6 cellular contexts compared by ENCODE assay signal in genomic region chr22:39040155-39040537, GRCh38. TPM values are rescaled to one million over a fixed set of nuclear protein-coding genes. Genes with fewer than 3 reads are reported as not detected.
DNase-seq lines count a peak whose midpoint lies in the region; ATAC-seq and TF ChIP-seq lines count a peak whose summit lies in the region.
"Not testable (repeated sequence)": the region's sequence is repeated elsewhere in the genome, so short reads cannot be mapped to it uniquely, and the experiment has no call there.

No MANE protein-coding gene starts in this region.

- H3K4me1 ChIP-seq in adrenal gland (replicated peaks in 1 of 2), result peaks cover 7 to 11% of the 10 kb centered on the region in 2 donors
- peaks cover 17% of the 10 kb centered on the region for H3K4me1 ChIP-seq in cardiac muscle cell (ENCODE audit: low read depth)
- peaks cover 13% of the 10 kb centered on the region for H3K4me1 ChIP-seq in neuron (ENCODE audit: insufficient read depth, low read length)
- peaks cover 7 to 15% (median 9%) of the 10 kb centered on the region in 4 donors for H3K4me1 ChIP-seq in transverse colon

- H3K27ac ChIP-seq in RWPE1, result peak overlapping the region; percentile 86
- peak overlapping the region in 4 of 5 donors; percentile 84 to 96 (median 87) for H3K27ac ChIP-seq in adrenal gland
- H3K27ac ChIP-seq in cardiac muscle cell, result peak overlapping the region; percentile 54
- H3K27ac ChIP-seq in transverse colon, result peak overlapping the region; percentile 85 to 97 (median 92)

- not testable (repeated sequence) for H3K36me3 ChIP-seq in adrenal gland (replicated peaks in 1 of 2); cardiac muscle cell; neuron (ENCODE audit: insufficient read depth, low read length); transverse colon

- not testable (repeated sequence) for TF ChIP-seq EP300 in transverse colon (IDR thresholded peaks at IDR 0.05; ENCODE audit: low read depth)

- CTCF ChIA-PET in RWPE1 (lab: Yijun Ruan, JAX), result not testable (repeated sequence)

- POLR2A ChIA-PET in RWPE1 (lab: Yijun Ruan, JAX; ENCODE audit: low non-redundant PET), result not testable (repeated sequence)

- peak; percentile 18 for ATAC-seq in GM18907 (IDR thresholded peaks at IDR 0.05; ENCODE audit: unreplicated experiment)

- in situ Hi-C loops in transverse colon (cut with MboI; ENCODE audit: low pct_ligation_motif_present in 1 of 4, low pct_unique_long_range_greater_than_20kb in 1 of 4, low sequenced_read_pairs in 3 of 4), result not testable (repeated sequence)

- intact Hi-C loops in adrenal gland (cut with DNase I); transverse colon (cut with DNase I; ENCODE audit: low total_unique reads): not testable (repeated sequence)

- TF ChIP-seq POLR2A in adrenal gland (IDR thresholded peaks at IDR 0.05); transverse colon (IDR thresholded peaks at IDR 0.05): not testable (repeated sequence)

- not testable (repeated sequence) for H3K9me3 ChIP-seq in adrenal gland (replicated peaks in 1 of 3); cardiac muscle cell (ENCODE audit: low read depth); neuron (ENCODE audit: low read length); transverse colon

- H3K4me3 ChIP-seq in adrenal gland (peak overlapping the region in 1 of 4 donors; percentile 70), cardiac muscle cell (peak overlapping the region; percentile 7), neuron (ENCODE audit: low read length) (peak overlapping the region; percentile 31), transverse colon (peak overlapping the region in 3 of 4 donors; percentile 50 to 74 (median 60))

- H2AFZ ChIP-seq in neuron (ENCODE audit: low read depth, low read length), result not testable (repeated sequence)

- not testable (repeated sequence) for DNase-seq in RWPE1 (ENCODE audit: low spot score); adrenal gland; cardiac muscle cell (ENCODE audit: low read depth in 1 of 2, low spot score in 1 of 2); transverse colon

- H3K27me3 ChIP-seq in adrenal gland; cardiac muscle cell; neuron (ENCODE audit: insufficient read depth, low read length); transverse colon: not testable (repeated sequence)

- 26 to 51% (median 36%) methylated on average over 7 to 13 of the region's 14 CpGs for WGBS in adrenal gland, 4 donors
- WGBS in transverse colon (ENCODE audit: low coverage in 1 of 2), 2 donors, result 30% methylated on average over 10 of the region's 14 CpGs; no CpG with 5 or more reads in 1 of the 2 donors

- TF ChIP-seq CTCF in RWPE1 (conservative IDR thresholded peaks at IDR 0.05; ENCODE audit: low read depth); adrenal gland (IDR thresholded peaks at IDR 0.05); cardiac muscle cell (IDR thresholded peaks at IDR 0.05; ENCODE audit: low read depth, low read length); transverse colon (IDR thresholded peaks at IDR 0.05): not testable (repeated sequence)

RNA-seq across cellular contexts. Expression of gene APOBEC3F, which starts 0.5 kb away (rescaled TPM):
- 10 to 100 TPM in 6 of 8 donors, 1 to 10 TPM in 2; 7.0 to 22.1 (median 11.0) TPM for total RNA-seq in adrenal gland
- polyA plus RNA-seq in adrenal gland, result 10 to 100 TPM in 2 of 3 donors, 1 to 10 TPM in 1; 8.6 to 20.2 (median 12.9) TPM
- 11.8 and 12.9 TPM in 2 replicates for total RNA-seq in cardiac muscle cell
- polyA plus RNA-seq in cardiac muscle cell, result 24.2 and 25.0 TPM in 2 replicates
- 1 to 10 TPM in 3 of 4 donors, not detected in 1; 2.6 to 6.8 (median 4.8) TPM for total RNA-seq in transverse colon

RNA-seq across cellular contexts. Expression of gene APOBEC3D, which starts 19.2 kb away (rescaled TPM):
- total RNA-seq in adrenal gland (1 to 10 TPM; 1.8 to 7.9 (median 6.0) TPM), cardiac muscle cell (2.0 and 4.3 TPM in 2 replicates), transverse colon (1 to 10 TPM; 2.0 to 6.4 (median 4.2) TPM)
- polyA plus RNA-seq in adrenal gland (1 to 10 TPM; 1.8 to 4.8 (median 2.0) TPM), cardiac muscle cell (0.99 and 1.3 TPM in 2 replicates)

RNA-seq across cellular contexts. Expression of gene APOBEC3C, which starts 26.1 kb away (rescaled TPM):
- total RNA-seq in adrenal gland (10 to 100 TPM; 31.0 to 88.2 (median 40.5) TPM), cardiac muscle cell (12.8 and 15.7 TPM in 2 replicates), transverse colon (1 to 10 TPM; 1.2 to 9.1 (median 7.5) TPM)
- polyA plus RNA-seq in adrenal gland (10 to 100 TPM; 38.5 to 62.0 (median 42.9) TPM), cardiac muscle cell (71.7 and 84.0 TPM in 2 replicates)

RNA-seq across cellular contexts. Expression of gene APOBEC3G, which starts 36.9 kb away (rescaled TPM):
- total RNA-seq in adrenal gland (10 to 100 TPM; 11.1 to 29.3 (median 16.3) TPM), cardiac muscle cell (10.5 and 12.2 TPM in 2 replicates), transverse colon (10 to 100 TPM in 1 of 4 donors, 1 to 10 TPM in 2, not detected in 1; 7.1 to 11.6 (median 9.4) TPM)
- polyA plus RNA-seq in adrenal gland (10 to 100 TPM; 11.6 to 19.4 (median 16.3) TPM), cardiac muscle cell (7.1 and 13.3 TPM in 2 replicates)

RNA-seq across cellular contexts. Expression of gene APOBEC3H, which starts 56.9 kb away (rescaled TPM):
- total RNA-seq in adrenal gland, result 1 to 10 TPM in 2 of 8 donors, under 1 TPM in 4, not detected in 2; 0.32 to 8.6 (median 0.74) TPM
- 1 to 10 TPM in 1 of 3 donors, under 1 TPM in 2; 0.15 to 1.8 (median 0.51) TPM for polyA plus RNA-seq in adrenal gland
- 0.57 and 1.3 TPM in 2 replicates for total RNA-seq in cardiac muscle cell
- polyA plus RNA-seq in cardiac muscle cell, result 0.77 and 0.97 TPM in 2 replicates
- 1 to 10 TPM in 1 of 4 donors, under 1 TPM in 1, not detected in 2; 0.41 to 2.1 TPM for total RNA-seq in transverse colon
